1 cellular context compared by ENCODE assay signal in the genomic region with DNA sequence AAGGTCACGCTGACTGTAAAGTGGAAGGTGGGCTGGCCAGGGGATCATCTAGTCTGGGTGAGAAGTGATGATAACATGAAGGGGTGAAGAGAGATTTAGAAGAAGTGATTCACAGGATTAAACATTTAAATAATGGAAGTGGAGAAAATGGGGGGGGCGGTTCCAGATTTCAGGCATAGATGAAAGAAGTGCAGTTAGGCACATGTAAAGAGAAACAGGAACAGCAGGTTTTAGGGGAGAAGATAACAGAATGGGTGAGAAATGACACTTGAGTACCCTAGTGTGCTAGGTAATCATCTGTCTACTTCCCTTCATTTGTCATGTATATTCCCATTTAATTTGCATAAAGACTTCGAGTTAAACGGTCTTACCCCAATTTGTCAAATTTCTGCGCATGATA.
TF ChIP-seq lines count a peak whose summit lies in the region.

No MANE protein-coding gene starts in this region.

TF ChIP-seq in HCT116, 20 proteins besides CTCF, POLR2A, EP300 and RAD21:
- TF ChIP-seq EZH2phosphoT487 (IDR thresholded peaks at IDR 0.05; ENCODE audit: borderline replicate concordance) (no peak), REST (IDR thresholded peaks at IDR 0.05; ENCODE audit: low read depth) (no peak), POLR2AphosphoS5 (IDR thresholded peaks at IDR 0.05; ENCODE audit: low read depth, low read length) (no peak), YY1 (IDR thresholded peaks at IDR 0.05; ENCODE audit: extremely low read depth, insufficient replicate concordance, low read depth, low read length) (no peak), FOSL1 (IDR thresholded peaks at IDR 0.05; ENCODE audit: low read depth) (no peak), TCF7L2 (IDR thresholded peaks at IDR 0.05; ENCODE audit: borderline replicate concordance, extremely low read depth, insufficient read depth, insufficient read length) (no peak), MAX (IDR thresholded peaks at IDR 0.05) (no peak), SP1 (IDR thresholded peaks at IDR 0.05; ENCODE audit: low read depth) (no peak), CEBPB (IDR thresholded peaks at IDR 0.05; ENCODE audit: low read depth) (no peak), CBX3 (IDR thresholded peaks at IDR 0.05; ENCODE audit: low read depth) (no peak), ZFX (IDR thresholded peaks at IDR 0.05) (no peak)
- TF ChIP-seq, protein P1, sequence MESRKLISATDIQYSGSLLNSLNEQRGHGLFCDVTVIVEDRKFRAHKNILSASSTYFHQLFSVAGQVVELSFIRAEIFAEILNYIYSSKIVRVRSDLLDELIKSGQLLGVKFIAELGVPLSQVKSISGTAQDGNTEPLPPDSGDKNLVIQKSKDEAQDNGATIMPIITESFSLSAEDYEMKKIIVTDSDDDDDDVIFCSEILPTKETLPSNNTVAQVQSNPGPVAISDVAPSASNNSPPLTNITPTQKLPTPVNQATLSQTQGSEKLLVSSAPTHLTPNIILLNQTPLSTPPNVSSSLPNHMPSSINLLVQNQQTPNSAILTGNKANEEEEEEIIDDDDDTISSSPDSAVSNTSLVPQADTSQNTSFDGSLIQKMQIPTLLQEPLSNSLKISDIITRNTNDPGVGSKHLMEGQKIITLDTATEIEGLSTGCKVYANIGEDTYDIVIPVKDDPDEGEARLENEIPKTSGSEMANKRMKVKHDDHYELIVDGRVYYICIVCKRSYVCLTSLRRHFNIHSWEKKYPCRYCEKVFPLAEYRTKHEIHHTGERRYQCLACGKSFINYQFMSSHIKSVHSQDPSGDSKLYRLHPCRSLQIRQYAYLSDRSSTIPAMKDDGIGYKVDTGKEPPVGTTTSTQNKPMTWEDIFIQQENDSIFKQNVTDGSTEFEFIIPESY (IDR thresholded peaks at IDR 0.05; ENCODE audit: extremely low read depth, insufficient replicate concordance, low read length), result no peak
